17 cellular contexts compared by ENCODE assay signal in the genomic region with DNA sequence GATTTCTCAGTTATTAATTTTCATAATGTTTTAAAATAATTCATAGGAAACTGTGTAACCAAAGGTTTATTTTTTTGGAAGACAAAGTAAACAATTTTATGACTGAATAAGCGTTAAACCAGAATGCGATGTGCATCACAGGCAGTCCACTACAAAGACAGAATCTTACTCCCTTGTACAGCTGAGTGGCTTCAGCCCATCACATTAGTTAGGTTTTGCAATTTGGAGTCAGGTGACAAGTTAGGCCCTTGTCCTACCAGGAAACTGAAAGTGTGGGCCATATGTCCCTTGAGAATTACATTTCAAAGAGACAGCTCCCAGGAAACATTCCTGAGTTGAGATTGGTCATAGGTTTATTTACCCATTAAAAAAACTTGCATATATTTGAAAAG.
"Had no signal": no experiment of that assay in that cellular context is flagged by ENCODE, and none has a peak within 500 bp of the region (broad histone marks: within the 10 kb centered on the region; RNA-seq: fewer than 3 reads in every experiment).

No MANE protein-coding gene starts in this region.

- H3K4me1 ChIP-seq: right atrium auricular region had no signal

- H3K4me3 ChIP-seq: dorsolateral prefrontal cortex, mucosa of descending colon, right atrium auricular region, spleen had no signal

- H3K27ac ChIP-seq: neutrophil, right atrium auricular region, spleen, VCaP had no signal

- DNase-seq: activated CD4-positive, alpha-beta T cell treated with anti-CD3 and anti-CD28 coated beads for 1 hour; activated CD4-positive, alpha-beta T cell treated with anti-CD3 and anti-CD28 coated beads, Interleukin-2, amount 50 U/mL, for 4 hours; activated naive CD4-positive, alpha-beta T cell treated with anti-CD3 and anti-CD28 coated beads for 36 hours; activated naive CD8-positive, alpha-beta T cell treated with anti-CD3 and anti-CD28 coated beads, Interleukin-2, amount 50 U/mL, for 24 hours; activated T-cell treated with anti-CD3 and anti-CD28 coated beads for 4 hours; dorsolateral prefrontal cortex; endodermal cell; erythroblast; islet precursor cell; mucosa of descending colon; natural killer cell; spleen; T-helper 1 cell; T1000 had no signal

- H3K36me3 ChIP-seq: neutrophil, right atrium auricular region, spleen had no signal

- H3K27me3 ChIP-seq: neutrophil, right atrium auricular region, spleen had no signal

- H3K9me3 ChIP-seq: mucosa of descending colon, neutrophil, right atrium auricular region, spleen had no signal
